In the genomic region with DNA sequence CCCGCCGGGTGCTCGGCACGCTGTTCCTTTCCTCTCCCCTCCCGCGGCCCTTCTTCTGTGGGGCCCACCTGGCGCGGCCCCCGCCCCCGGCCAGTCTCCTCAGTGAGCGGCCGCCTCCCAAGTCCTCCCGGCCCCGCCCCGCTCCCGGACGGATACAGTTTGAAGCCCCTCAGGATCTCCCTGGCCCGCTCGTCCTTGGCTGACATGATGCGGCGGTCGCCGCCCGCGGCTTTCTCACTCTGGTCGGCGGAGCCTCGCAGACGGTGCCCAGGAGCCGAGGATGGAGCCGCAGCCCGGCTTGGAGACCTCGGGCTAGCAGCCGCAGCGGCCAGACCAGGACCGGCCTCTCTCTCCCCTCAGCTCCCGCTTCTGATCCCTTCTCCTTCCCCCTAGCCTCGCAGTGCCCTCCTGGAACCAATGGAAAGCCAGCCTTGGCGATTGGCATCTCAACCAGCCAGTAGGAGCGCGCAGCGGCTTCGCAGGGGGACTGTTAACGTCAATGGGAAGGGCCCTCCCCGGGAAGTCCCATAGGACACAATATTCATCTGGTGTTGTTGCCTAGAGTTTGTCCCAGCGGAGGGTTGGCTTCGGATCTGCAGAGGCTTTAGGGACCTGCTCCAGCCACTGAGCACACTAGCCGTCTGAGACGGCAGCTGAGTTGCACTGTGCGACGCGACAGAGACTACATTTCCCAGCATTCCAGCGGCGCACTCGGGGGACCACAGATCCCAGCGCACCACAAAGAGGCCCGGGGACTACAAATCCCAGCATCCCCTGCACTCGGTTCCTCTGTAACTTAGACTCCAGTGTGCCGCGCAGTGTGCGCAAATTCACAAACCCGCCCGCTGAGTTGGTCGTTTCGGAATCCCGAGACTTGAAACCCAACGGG, we compare ENCODE assay signal across 1 cellular context.
TF ChIP-seq lines count a peak whose summit lies in the region.

TSS of gene PDE6D (minus strand) at position 374 of the 889 bp plus-strand sequence. CDS start at position 206, 168 bp downstream.

TF ChIP-seq in HepG2, 621 proteins besides CTCF, POLR2A, EP300 and RAD21 (continued from another document and continues in another):
- TF ChIP-seq RERE (CRISPR knock-in tag; IDR thresholded peaks at IDR 0.05; ENCODE audit: low read depth) (peak; percentile 6; the same call in 1 of the 2 replicates), SP1 (IDR thresholded peaks at IDR 0.05) (no peak), SP1 (CRISPR knock-in tag; IDR thresholded peaks at IDR 0.05) (peak; percentile 75), GTF3A (CRISPR knock-in tag; conservative IDR thresholded peaks at IDR 0.05) (peak; percentile 90; the same call in 1 of the 2 replicates), TGIF2 (CRISPR knock-in tag; IDR thresholded peaks at IDR 0.05) (peak; percentile 66), E2F1 (CRISPR knock-in tag; IDR thresholded peaks at IDR 0.05) (no peak; the same call in none of the 2 replicates), ZBTB4 (CRISPR knock-in tag; IDR thresholded peaks at IDR 0.05; ENCODE audit: borderline replicate concordance) (no peak), TCF7 (IDR thresholded peaks at IDR 0.05; ENCODE audit: low read depth) (no peak), NFYC (CRISPR knock-in tag; IDR thresholded peaks at IDR 0.05) (peak; percentile 100), SMYD3 (CRISPR knock-in tag; IDR thresholded peaks at IDR 0.05) (0 out of 2 replicates have a peak, but pooled peaks have one; percentile 16), MED13 (CRISPR knock-in tag; IDR thresholded peaks at IDR 0.05) (no peak), RAD51 (IDR thresholded peaks at IDR 0.05; ENCODE audit: borderline replicate concordance) (no peak), ETV5 (CRISPR knock-in tag; IDR thresholded peaks at IDR 0.05; ENCODE audit: borderline replicate concordance) (no peak; the same call in none of the 2 replicates), FOXO1 (CRISPR knock-in tag; IDR thresholded peaks at IDR 0.05) (peak; percentile 24), ZNF24 (IDR thresholded peaks at IDR 0.05) (no peak), SCMH1 (CRISPR knock-in tag; IDR thresholded peaks at IDR 0.05; ENCODE audit: borderline replicate concordance) (no peak), ERF (CRISPR knock-in tag; IDR thresholded peaks at IDR 0.05) (peak; percentile 72), ZNF432 (CRISPR knock-in tag; IDR thresholded peaks at IDR 0.05; ENCODE audit: borderline replicate concordance) (no peak), RELA (CRISPR knock-in tag; IDR thresholded peaks at IDR 0.05) (no peak), FOXM1 (CRISPR knock-in tag; IDR thresholded peaks at IDR 0.05) (no peak), ATF7-NPFF (CRISPR knock-in tag; IDR thresholded peaks at IDR 0.05; ENCODE audit: low read depth) (no peak), XRCC5 (optimal IDR thresholded peaks at IDR 0.05; ENCODE audit: low read length) (peak; percentile 95), ATM (IDR thresholded peaks at IDR 0.05; ENCODE audit: borderline replicate concordance) (no peak), ZBTB1 (CRISPR knock-in tag; IDR thresholded peaks at IDR 0.05; ENCODE audit: borderline replicate concordance) (no peak), WIZ (CRISPR knock-in tag; IDR thresholded peaks at IDR 0.05) (no peak; the same call in 1 of the 2 replicates), REXO4 (CRISPR knock-in tag; IDR thresholded peaks at IDR 0.05; ENCODE audit: borderline replicate concordance) (no peak), ZNF629 (CRISPR knock-in tag; conservative IDR thresholded peaks at IDR 0.05) (peak; percentile 0; the same call in 1 of the 2 replicates), REPIN1 (CRISPR knock-in tag; IDR thresholded peaks at IDR 0.05; ENCODE audit: borderline replicate concordance, low read depth) (peak; percentile 69; the same call in 1 of the 2 replicates), PATZ1 (CRISPR knock-in tag; IDR thresholded peaks at IDR 0.05) (peak; percentile 85), NCOA2 (CRISPR knock-in tag; IDR thresholded peaks at IDR 0.05) (no peak)
- TF ChIP-seq, protein P1, sequence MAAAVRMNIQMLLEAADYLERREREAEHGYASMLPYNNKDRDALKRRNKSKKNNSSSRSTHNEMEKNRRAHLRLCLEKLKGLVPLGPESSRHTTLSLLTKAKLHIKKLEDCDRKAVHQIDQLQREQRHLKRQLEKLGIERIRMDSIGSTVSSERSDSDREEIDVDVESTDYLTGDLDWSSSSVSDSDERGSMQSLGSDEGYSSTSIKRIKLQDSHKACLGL (CRISPR knock-in tag; IDR thresholded peaks at IDR 0.05): peak; percentile 72
- TF ChIP-seq, protein P2, sequence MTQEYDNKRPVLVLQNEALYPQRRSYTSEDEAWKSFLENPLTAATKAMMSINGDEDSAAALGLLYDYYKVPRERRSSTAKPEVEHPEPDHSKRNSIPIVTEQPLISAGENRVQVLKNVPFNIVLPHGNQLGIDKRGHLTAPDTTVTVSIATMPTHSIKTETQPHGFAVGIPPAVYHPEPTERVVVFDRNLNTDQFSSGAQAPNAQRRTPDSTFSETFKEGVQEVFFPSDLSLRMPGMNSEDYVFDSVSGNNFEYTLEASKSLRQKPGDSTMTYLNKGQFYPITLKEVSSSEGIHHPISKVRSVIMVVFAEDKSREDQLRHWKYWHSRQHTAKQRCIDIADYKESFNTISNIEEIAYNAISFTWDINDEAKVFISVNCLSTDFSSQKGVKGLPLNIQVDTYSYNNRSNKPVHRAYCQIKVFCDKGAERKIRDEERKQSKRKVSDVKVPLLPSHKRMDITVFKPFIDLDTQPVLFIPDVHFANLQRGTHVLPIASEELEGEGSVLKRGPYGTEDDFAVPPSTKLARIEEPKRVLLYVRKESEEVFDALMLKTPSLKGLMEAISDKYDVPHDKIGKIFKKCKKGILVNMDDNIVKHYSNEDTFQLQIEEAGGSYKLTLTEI (CRISPR knock-in tag; conservative IDR thresholded peaks at IDR 0.05): no peak
- TF ChIP-seq, protein P3, sequence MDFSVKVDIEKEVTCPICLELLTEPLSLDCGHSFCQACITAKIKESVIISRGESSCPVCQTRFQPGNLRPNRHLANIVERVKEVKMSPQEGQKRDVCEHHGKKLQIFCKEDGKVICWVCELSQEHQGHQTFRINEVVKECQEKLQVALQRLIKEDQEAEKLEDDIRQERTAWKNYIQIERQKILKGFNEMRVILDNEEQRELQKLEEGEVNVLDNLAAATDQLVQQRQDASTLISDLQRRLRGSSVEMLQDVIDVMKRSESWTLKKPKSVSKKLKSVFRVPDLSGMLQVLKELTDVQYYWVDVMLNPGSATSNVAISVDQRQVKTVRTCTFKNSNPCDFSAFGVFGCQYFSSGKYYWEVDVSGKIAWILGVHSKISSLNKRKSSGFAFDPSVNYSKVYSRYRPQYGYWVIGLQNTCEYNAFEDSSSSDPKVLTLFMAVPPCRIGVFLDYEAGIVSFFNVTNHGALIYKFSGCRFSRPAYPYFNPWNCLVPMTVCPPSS (IDR thresholded peaks at IDR 0.05): no peak
